15 cellular contexts compared by ENCODE assay signal in the genomic region with DNA sequence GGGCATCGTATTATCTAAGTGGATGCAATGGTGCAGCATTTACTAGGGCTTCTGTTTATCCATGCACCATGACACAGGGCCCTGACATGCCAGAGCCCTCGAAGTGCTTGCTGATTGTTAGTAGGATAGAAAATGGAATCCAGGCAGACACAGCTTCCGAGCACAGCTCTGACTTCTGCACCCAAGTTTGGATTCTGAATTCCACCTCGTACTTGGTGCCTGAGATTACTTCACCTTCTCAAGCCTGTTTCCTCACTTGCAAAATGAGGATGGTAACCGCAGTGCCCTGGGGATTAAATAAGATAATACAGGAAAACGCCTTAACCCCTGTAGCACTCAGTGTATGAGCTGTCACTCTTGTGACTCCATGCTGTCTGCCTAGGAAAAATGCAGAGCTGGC.
DNase-seq lines count a peak whose midpoint lies in the region; ATAC-seq, FAIRE-seq and TF ChIP-seq lines count a peak whose summit lies in the region.
"Had no signal": no experiment of that assay in that cellular context is flagged by ENCODE, and none has a peak within 500 bp of the region (broad histone marks: within the 10 kb centered on the region; RNA-seq: fewer than 3 reads in every experiment).

No MANE protein-coding gene starts in this region.

- H3K36me3 ChIP-seq in WERI-Rb-1 (no peaks in the 10 kb centered on the region), right atrium auricular region (no peaks in the 10 kb centered on the region), Karpas-422 (ENCODE audit: insufficient read depth, low read length) (no peaks in the 10 kb centered on the region)
- H3K36me3 ChIP-seq: prostate gland had no signal

- H2AFZ ChIP-seq in Karpas-422 (ENCODE audit: low read length): no peak overlapping the region

- no peak overlapping the region for H3K4me2 ChIP-seq in Karpas-422 (ENCODE audit: low read depth, low read length, poor library complexity, severe bottlenecking)

- no peaks in the 10 kb centered on the region for H3K9me3 ChIP-seq in WERI-Rb-1 (ENCODE audit: severe bottlenecking)
- no peaks in the 10 kb centered on the region for H3K9me3 ChIP-seq in right atrium auricular region
- H3K9me3 ChIP-seq in Karpas-422 (ENCODE audit: low read length): no peaks in the 10 kb centered on the region
- H3K9me3 ChIP-seq: prostate gland had no signal

- H3K4me3 ChIP-seq in WERI-Rb-1 (ENCODE audit: low read depth, low read length) (no peak overlapping the region), right atrium auricular region (no peak overlapping the region), Karpas-422 (ENCODE audit: low read length) (no peak overlapping the region)
- H3K4me3 ChIP-seq: prostate gland had no signal

- H3K27me3 ChIP-seq in WERI-Rb-1 (ENCODE audit: insufficient read depth, low read depth, severe bottlenecking): no peaks in the 10 kb centered on the region
- H3K27me3 ChIP-seq in right atrium auricular region: no peaks in the 10 kb centered on the region
- H3K27me3 ChIP-seq in Karpas-422 (ENCODE audit: low read length): no peaks in the 10 kb centered on the region

- H3K9ac ChIP-seq in Karpas-422 (ENCODE audit: low read length): no peak overlapping the region

- FAIRE-seq in HTR-8/SVneo (lab: Jason Lieb, UNC): no peak

- H3K79me2 ChIP-seq in Karpas-422 (ENCODE audit: low read length): no peaks in the 10 kb centered on the region

- no peaks in the 10 kb centered on the region for H4K20me1 ChIP-seq in Karpas-422 (ENCODE audit: insufficient read depth, low read depth, low read length)

- no peaks in the 10 kb centered on the region for H3K9me2 ChIP-seq in Karpas-422 (replicated peaks; ENCODE audit: insufficient read depth, low read length)

- H3K27ac ChIP-seq in C4-2B (peak overlapping the region; percentile 37; the same call in 1 of the 2 replicates), WERI-Rb-1 (peak overlapping the region; percentile 69), right atrium auricular region (peak overlapping the region; percentile 23 to 43), Karpas-422 (ENCODE audit: low read length) (no peak overlapping the region)
- H3K27ac ChIP-seq: prostate gland had no signal

- ATAC-seq in sciatic nerve (peak; percentile 52), HG03571 (IDR thresholded peaks at IDR 0.05; ENCODE audit: unreplicated experiment) (no peak), GM19397 (IDR thresholded peaks at IDR 0.05; ENCODE audit: unreplicated experiment) (no peak)
- ATAC-seq: left colon had no signal

- no peak for TF ChIP-seq CTCF in C4-2B (conservative IDR thresholded peaks at IDR 0.05)
- TF ChIP-seq CTCF in WERI-Rb-1 (IDR thresholded peaks at IDR 0.05; ENCODE audit: low read depth, low read length): no peak
- TF ChIP-seq CTCF in right atrium auricular region (IDR thresholded peaks at IDR 0.05): no peak

- DNase-seq in WERI-Rb-1 (peak; percentile 38), right atrium auricular region (ENCODE audit: low spot score) (no peak), sciatic nerve (ENCODE audit: low spot score) (no peak), Karpas-422 (no peak), HTR-8/SVneo (ENCODE audit: insufficient read length, low spot score) (no peak)
- DNase-seq: activated CD4-positive, alpha-beta T cell treated with anti-CD3 and anti-CD28 coated beads, Interleukin-2, amount 10 ng/mL, durations not matched to agents 7 days and 5 days; activated effector memory CD4-positive, alpha-beta T cell treated with Interleukin-2 at 50 U/mL for 16 hours; GF-D8; left colon; NCI-H1105 treated with DMSO at 0.1 percent for 48 hours; NCI-H526 treated with DMSO at 0.1 percent for 48 hours had no signal

- intact Hi-C loops in sciatic nerve (cut with DNase I): no loop called here

- H3K4me1 ChIP-seq in right atrium auricular region (peaks cover 0 to 38% of the 10 kb centered on the region in 2 donors), Karpas-422 (ENCODE audit: low read length) (no peaks in the 10 kb centered on the region)
- H3K4me1 ChIP-seq: prostate gland had no signal
